In the genomic region with DNA sequence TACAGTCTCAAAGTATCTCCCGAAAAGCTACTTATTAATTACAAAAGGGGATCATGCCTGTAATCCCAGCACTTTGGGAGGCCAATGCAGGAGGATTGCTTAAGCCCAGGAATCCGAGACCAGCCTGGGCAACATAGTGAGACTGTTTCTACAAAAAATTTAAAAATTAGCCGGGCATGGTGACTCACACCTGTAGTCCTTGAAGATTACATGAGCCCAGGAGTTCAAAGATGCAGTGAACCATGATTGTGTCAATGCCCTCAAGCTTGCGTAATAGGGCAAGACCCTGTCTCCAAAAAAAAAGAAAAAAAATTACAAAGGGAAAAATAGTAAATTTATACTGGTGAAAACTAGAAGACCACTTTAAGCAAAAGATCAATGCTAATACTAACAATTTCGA, we compare ENCODE assay signal across 1 cellular context.
A peak's percentile ranks its signal among the peaks of the same experiment; 100 is the strongest.
TF ChIP-seq lines count a peak whose summit lies in the region.

No MANE protein-coding gene starts in this region.

TF ChIP-seq in HepG2, 621 proteins besides CTCF, POLR2A, EP300 and RAD21 (continued from another document):
- TF ChIP-seq, protein P1, sequence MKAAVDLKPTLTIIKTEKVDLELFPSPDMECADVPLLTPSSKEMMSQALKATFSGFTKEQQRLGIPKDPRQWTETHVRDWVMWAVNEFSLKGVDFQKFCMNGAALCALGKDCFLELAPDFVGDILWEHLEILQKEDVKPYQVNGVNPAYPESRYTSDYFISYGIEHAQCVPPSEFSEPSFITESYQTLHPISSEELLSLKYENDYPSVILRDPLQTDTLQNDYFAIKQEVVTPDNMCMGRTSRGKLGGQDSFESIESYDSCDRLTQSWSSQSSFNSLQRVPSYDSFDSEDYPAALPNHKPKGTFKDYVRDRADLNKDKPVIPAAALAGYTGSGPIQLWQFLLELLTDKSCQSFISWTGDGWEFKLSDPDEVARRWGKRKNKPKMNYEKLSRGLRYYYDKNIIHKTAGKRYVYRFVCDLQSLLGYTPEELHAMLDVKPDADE (CRISPR knock-in tag; IDR thresholded peaks at IDR 0.05): no peak
- TF ChIP-seq, protein P2, sequence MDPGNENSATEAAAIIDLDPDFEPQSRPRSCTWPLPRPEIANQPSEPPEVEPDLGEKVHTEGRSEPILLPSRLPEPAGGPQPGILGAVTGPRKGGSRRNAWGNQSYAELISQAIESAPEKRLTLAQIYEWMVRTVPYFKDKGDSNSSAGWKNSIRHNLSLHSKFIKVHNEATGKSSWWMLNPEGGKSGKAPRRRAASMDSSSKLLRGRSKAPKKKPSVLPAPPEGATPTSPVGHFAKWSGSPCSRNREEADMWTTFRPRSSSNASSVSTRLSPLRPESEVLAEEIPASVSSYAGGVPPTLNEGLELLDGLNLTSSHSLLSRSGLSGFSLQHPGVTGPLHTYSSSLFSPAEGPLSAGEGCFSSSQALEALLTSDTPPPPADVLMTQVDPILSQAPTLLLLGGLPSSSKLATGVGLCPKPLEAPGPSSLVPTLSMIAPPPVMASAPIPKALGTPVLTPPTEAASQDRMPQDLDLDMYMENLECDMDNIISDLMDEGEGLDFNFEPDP (CRISPR knock-in tag; conservative IDR thresholded peaks at IDR 0.05): no peak
- TF ChIP-seq, protein P3, sequence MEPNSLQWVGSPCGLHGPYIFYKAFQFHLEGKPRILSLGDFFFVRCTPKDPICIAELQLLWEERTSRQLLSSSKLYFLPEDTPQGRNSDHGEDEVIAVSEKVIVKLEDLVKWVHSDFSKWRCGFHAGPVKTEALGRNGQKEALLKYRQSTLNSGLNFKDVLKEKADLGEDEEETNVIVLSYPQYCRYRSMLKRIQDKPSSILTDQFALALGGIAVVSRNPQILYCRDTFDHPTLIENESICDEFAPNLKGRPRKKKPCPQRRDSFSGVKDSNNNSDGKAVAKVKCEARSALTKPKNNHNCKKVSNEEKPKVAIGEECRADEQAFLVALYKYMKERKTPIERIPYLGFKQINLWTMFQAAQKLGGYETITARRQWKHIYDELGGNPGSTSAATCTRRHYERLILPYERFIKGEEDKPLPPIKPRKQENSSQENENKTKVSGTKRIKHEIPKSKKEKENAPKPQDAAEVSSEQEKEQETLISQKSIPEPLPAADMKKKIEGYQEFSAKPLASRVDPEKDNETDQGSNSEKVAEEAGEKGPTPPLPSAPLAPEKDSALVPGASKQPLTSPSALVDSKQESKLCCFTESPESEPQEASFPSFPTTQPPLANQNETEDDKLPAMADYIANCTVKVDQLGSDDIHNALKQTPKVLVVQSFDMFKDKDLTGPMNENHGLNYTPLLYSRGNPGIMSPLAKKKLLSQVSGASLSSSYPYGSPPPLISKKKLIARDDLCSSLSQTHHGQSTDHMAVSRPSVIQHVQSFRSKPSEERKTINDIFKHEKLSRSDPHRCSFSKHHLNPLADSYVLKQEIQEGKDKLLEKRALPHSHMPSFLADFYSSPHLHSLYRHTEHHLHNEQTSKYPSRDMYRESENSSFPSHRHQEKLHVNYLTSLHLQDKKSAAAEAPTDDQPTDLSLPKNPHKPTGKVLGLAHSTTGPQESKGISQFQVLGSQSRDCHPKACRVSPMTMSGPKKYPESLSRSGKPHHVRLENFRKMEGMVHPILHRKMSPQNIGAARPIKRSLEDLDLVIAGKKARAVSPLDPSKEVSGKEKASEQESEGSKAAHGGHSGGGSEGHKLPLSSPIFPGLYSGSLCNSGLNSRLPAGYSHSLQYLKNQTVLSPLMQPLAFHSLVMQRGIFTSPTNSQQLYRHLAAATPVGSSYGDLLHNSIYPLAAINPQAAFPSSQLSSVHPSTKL (CRISPR knock-in tag; IDR thresholded peaks at IDR 0.05): peak; percentile 82
- TF ChIP-seq ZNF792 (CRISPR knock-in tag; IDR thresholded peaks at IDR 0.05): no peak
- 0 out of 2 replicates have a peak, but pooled peaks have one; percentile 32 for TF ChIP-seq ZBTB7B (CRISPR knock-in tag; IDR thresholded peaks at IDR 0.05)
- TF ChIP-seq KAT8 (CRISPR knock-in tag; IDR thresholded peaks at IDR 0.05): peak; percentile 47; the same call in 1 of the 2 replicates
- TF ChIP-seq, protein P4, sequence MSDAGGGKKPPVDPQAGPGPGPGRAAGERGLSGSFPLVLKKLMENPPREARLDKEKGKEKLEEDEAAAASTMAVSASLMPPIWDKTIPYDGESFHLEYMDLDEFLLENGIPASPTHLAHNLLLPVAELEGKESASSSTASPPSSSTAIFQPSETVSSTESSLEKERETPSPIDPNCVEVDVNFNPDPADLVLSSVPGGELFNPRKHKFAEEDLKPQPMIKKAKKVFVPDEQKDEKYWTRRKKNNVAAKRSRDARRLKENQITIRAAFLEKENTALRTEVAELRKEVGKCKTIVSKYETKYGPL (CRISPR knock-in tag; IDR thresholded peaks at IDR 0.05): no peak
- TF ChIP-seq ZFP41 (CRISPR knock-in tag; IDR thresholded peaks at IDR 0.05; ENCODE audit: borderline replicate concordance): no peak
- no peak for TF ChIP-seq SMYD3 (CRISPR knock-in tag; IDR thresholded peaks at IDR 0.05)
- no peak for TF ChIP-seq SMARCC2 (IDR thresholded peaks at IDR 0.05)
- TF ChIP-seq, protein P5, sequence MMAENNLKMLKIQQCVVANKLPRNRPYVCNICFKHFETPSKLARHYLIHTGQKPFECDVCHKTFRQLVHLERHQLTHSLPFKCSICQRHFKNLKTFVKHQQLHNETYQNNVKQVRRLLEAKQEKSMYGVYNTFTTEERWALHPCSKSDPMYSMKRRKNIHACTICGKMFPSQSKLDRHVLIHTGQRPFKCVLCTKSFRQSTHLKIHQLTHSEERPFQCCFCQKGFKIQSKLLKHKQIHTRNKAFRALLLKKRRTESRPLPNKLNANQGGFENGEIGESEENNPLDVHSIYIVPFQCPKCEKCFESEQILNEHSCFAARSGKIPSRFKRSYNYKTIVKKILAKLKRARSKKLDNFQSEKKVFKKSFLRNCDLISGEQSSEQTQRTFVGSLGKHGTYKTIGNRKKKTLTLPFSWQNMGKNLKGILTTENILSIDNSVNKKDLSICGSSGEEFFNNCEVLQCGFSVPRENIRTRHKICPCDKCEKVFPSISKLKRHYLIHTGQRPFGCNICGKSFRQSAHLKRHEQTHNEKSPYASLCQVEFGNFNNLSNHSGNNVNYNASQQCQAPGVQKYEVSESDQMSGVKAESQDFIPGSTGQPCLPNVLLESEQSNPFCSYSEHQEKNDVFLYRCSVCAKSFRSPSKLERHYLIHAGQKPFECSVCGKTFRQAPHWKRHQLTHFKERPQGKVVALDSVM (CRISPR knock-in tag; IDR thresholded peaks at IDR 0.05): peak; percentile 97
TF ChIP-seq in HepG2: peak in this region for 45.
